ENCODE assay signal across 20 cellular contexts in genomic region chr1:113040718-113041412, GRCh38. TPM values are rescaled to one million over a fixed set of nuclear protein-coding genes. Genes with fewer than 3 reads are reported as not detected.
A peak's percentile ranks its signal among the peaks of the same experiment; 100 is the strongest.
DNase-seq lines count a peak whose midpoint lies in the region; ATAC-seq and TF ChIP-seq lines count a peak whose summit lies in the region.
"Had no signal": no experiment of that assay in that cellular context is flagged by ENCODE, and none has a peak within 500 bp of the region (broad histone marks: within the 10 kb centered on the region; RNA-seq: fewer than 3 reads in every experiment).

No MANE protein-coding gene starts in this region.

- H3K4me3 Mint-ChIP-seq in activated B cell treated with CpG ODN at 0.5 μM for 24 hours = no peak overlapping the region

- DNase-seq in GM12865 (ENCODE audit: low read depth) = peak; percentile 44
- no peak for DNase-seq in activated B cell treated with CpG ODN at 0.5 μM for 24 hours
- no peak for DNase-seq in pons (ENCODE audit: low spot score)
- no peak for DNase-seq in esophagus squamous epithelium (lab: John Stamatoyannopoulos, UW)
- no peak for DNase-seq in inferior parietal cortex (ENCODE audit: extremely low spot score)
- DNase-seq: DMS153, EL, GM23248, HFFc6, Kasumi-1, NCI-H1105 treated with DMSO at 0.1 percent for 48 hours, NCI-H2029, NCI-H2171 treated with DMSO at 0.1 percent for 48 hours, Peyer's patch, SHP77 treated with DMSO at 0.1 percent for 48 hours had no signal

- no peaks in the 10 kb centered on the region for H3K9me3 Mint-ChIP-seq in activated B cell treated with CpG ODN at 0.5 μM for 24 hours
- H3K9me3 Mint-ChIP-seq: HFFc6 had no signal

- no peak for TF ChIP-seq POLR2A in esophagus squamous epithelium (IDR thresholded peaks at IDR 0.05)

- H3K27me3 ChIP-seq in HUES6 (ENCODE audit: control insufficient read depth, insufficient read depth, low read length) (no peaks in the 10 kb centered on the region), iPS-18a (ENCODE audit: control insufficient read depth, insufficient read depth, low read length) (no peaks in the 10 kb centered on the region), esophagus squamous epithelium (no peaks in the 10 kb centered on the region)
- H3K27me3 ChIP-seq: Peyer's patch had no signal

- H3K9me3 ChIP-seq in HUES6 (ENCODE audit: control insufficient read depth, insufficient read depth, low read depth, low read length) (no peaks in the 10 kb centered on the region), iPS-18a (ENCODE audit: control insufficient read depth, low read depth, low read length) (no peaks in the 10 kb centered on the region), esophagus squamous epithelium (no peaks in the 10 kb centered on the region)
- H3K9me3 ChIP-seq: A549, Peyer's patch had no signal

- H3K27ac ChIP-seq in HUES6 (ENCODE audit: low read depth, low read length) (peak overlapping the region; percentile 80), iPS-18a (ENCODE audit: low read length) (peak overlapping the region; percentile 93), esophagus squamous epithelium (no peak overlapping the region)
- H3K27ac ChIP-seq: A549, C4-2B, Peyer's patch had no signal

- CTCF ChIA-PET in activated B cell treated with CpG ODN at 0.5 μM for 24 hours (lab: Charles Lee) = interaction anchor here (0.7 to 3.0 kb wide), 4 partner anchors 32 to 325 kb away, joined by 4 to 24 read pairs (median 10); partner anchors contain the start of genes LRIG2 and PPM1J

- H3K9ac ChIP-seq in HUES6 (ENCODE audit: low read length) (no peak overlapping the region), iPS-18a (ENCODE audit: low read length) (no peak overlapping the region)

- H3K36me3 Mint-ChIP-seq in activated B cell treated with CpG ODN at 0.5 μM for 24 hours (ENCODE audit: low read depth) = no peaks in the 10 kb centered on the region

- WGBS in esophagus squamous epithelium, 2 donors = 51 to 94% methylated on average over 8 of the region's 8 CpGs

- peaks cover 6% of the 10 kb centered on the region for H3K27me3 Mint-ChIP-seq in activated B cell treated with CpG ODN at 0.5 μM for 24 hours

- H3K4me3 ChIP-seq in GM12865 (ENCODE audit: low read depth, low read length) = no peak overlapping the region
- no peak overlapping the region for H3K4me3 ChIP-seq in HUES6 (ENCODE audit: low read depth, low read length)
- H3K4me3 ChIP-seq in iPS-18a (ENCODE audit: low read length) = no peak overlapping the region
- no peak overlapping the region for H3K4me3 ChIP-seq in esophagus squamous epithelium
- H3K4me3 ChIP-seq: A549, GM23248, Peyer's patch had no signal

- ATAC-seq in activated B cell treated with CpG ODN at 0.5 μM for 24 hours (ENCODE audit: low read depth) = peak; percentile 42
- ATAC-seq in GM21723 (IDR thresholded peaks at IDR 0.05; ENCODE audit: unreplicated experiment) = no peak
- ATAC-seq: A549 had no signal

- H3K4me1 ChIP-seq in HUES6 (ENCODE audit: control insufficient read depth, insufficient read depth, low read length) (peaks cover 56% of the 10 kb centered on the region), iPS-18a (ENCODE audit: control insufficient read depth, low read depth, low read length) (peaks cover 30% of the 10 kb centered on the region), esophagus squamous epithelium (peaks cover 5 to 14% (median 13%) of the 10 kb centered on the region in 3 donors)

- H3K27ac Mint-ChIP-seq in activated B cell treated with CpG ODN at 0.5 μM for 24 hours = no peak overlapping the region

- no peaks in the 10 kb centered on the region for H3K36me3 ChIP-seq in HUES6 (ENCODE audit: control insufficient read depth, insufficient read depth, low read length)
- H3K36me3 ChIP-seq in iPS-18a (ENCODE audit: control insufficient read depth, low read depth, low read length) = no peaks in the 10 kb centered on the region
- no peaks in the 10 kb centered on the region for H3K36me3 ChIP-seq in esophagus squamous epithelium
- H3K36me3 ChIP-seq: Peyer's patch had no signal

- TF ChIP-seq CTCF in GM12865 (IDR thresholded peaks at IDR 0.05; ENCODE audit: insufficient read depth, low read depth, low read length, missing control alignments) = no peak
- no peak for TF ChIP-seq CTCF in activated B cell treated with CpG ODN at 0.5 μM for 24 hours (IDR thresholded peaks at IDR 0.05)
- no peak for TF ChIP-seq CTCF in esophagus squamous epithelium (IDR thresholded peaks at IDR 0.05)

- H3K4me1 Mint-ChIP-seq in activated B cell treated with CpG ODN at 0.5 μM for 24 hours = peaks cover 23% of the 10 kb centered on the region

- intact Hi-C loops in activated B cell treated with CpG ODN at 0.5 μM for 24 hours (cut with micrococcal nuclease) = loop anchor here (5.0 kb wide), 1 partner anchor 34 kb away; no protein-coding TSS in a partner anchor
- intact Hi-C loops in esophagus squamous epithelium (cut with DNase I) = loop anchor here (10.0 kb wide), 2 partner anchors 226 to 316 kb away; no protein-coding TSS in a partner anchor

- POLR2A ChIA-PET in activated B cell treated with CpG ODN at 0.5 μM for 24 hours (lab: Charles Lee) = interaction anchor here (0.7 to 2.4 kb wide), 3 partner anchors 32 to 199 kb away, joined by 3 to 8 read pairs (median 4); partner anchors contain the start of genes LRIG2 and SLC16A1

RNA-seq across cellular contexts. Expression of gene LRIG2, which starts 32.1 kb away (rescaled TPM):
- total RNA-seq in activated B cell treated with CpG ODN at 0.5 μM for 24 hours (23.8 and 30.7 TPM in 2 replicates), esophagus squamous epithelium (10 to 100 TPM in 3 of 4 donors, 1 to 10 TPM in 1; 8.9 to 18.3 (median 11.6) TPM)

Comparison
In these comparisons a context has a peak if more than half of its experiments do, and no peak if none do; other contexts are left out.
1. H3K27ac ChIP-seq: peak in HUES6 (single experiment) and iPS-18a (single experiment); none in esophagus squamous epithelium (0 of 4).